ENCODE assay signal across 11 cellular contexts in the genomic region with DNA sequence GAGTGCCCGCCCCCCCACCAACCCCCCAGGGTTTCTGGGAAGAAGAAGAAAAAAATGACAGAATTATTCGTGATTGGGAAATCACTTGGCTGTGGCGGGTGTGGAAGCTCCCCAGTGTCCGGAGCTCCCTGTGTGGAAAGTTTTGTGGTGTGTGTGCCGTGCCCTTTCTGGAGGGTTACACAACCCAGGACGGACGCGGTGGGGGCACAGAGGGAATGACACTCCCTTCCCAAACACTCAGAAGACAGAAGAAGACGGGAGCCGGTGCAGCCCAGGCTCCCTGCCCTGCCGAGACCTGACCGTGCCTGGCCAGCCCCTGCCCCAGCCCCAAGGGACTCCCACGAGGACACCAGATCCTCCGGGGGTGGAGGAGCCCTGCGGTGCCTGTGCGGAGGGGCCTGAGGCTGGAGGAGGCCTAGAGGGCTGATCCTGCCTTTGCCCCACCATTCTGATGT. TPM values are rescaled to one million over a fixed set of nuclear protein-coding genes. Genes with fewer than 3 reads are reported as not detected.
DNase-seq lines count a peak whose midpoint lies in the region; ATAC-seq and TF ChIP-seq lines count a peak whose summit lies in the region.
"Had no signal": no experiment of that assay in that cellular context is flagged by ENCODE, and none has a peak within 500 bp of the region (broad histone marks: within the 10 kb centered on the region; RNA-seq: fewer than 3 reads in every experiment).

No MANE protein-coding gene starts in this region.

- WGBS in IMR-90 (ENCODE audit: extremely low coverage in 2 of 2, insufficient read length in 1 of 2), 2 experiments = 26% methylated on average over 5 of the region's 16 CpGs; no CpG with 5 or more reads in 1 of the 2 experiments
- WGBS in thyroid gland, 2 donors = 51 to 59% methylated on average over 12 to 15 of the region's 16 CpGs

- H3K4me1 ChIP-seq in IMR-90 (ENCODE audit: control insufficient read depth, insufficient read depth, low read length) = peaks cover 26% of the 10 kb centered on the region
- H3K4me1 ChIP-seq in left lung = peaks cover 11 to 24% of the 10 kb centered on the region in 2 donors
- peaks cover 0 to 10% of the 10 kb centered on the region in 2 donors for H3K4me1 ChIP-seq in thyroid gland

- peaks cover 9% of the 10 kb centered on the region for H3K9me1 ChIP-seq in IMR-90 (ENCODE audit: insufficient read depth, low read length)

- dilution Hi-C loops in IMR-90 (cut with HindIII; ENCODE audit: low sequenced_read_pairs, unreplicated experiment) = no loop called here

- peak overlapping the region; percentile 97 to 98 for H4K8ac ChIP-seq in IMR-90 (ENCODE audit: low read depth in 2 of 2, low read length in 2 of 2)

- peak overlapping the region; percentile 100 for H3K4ac ChIP-seq in IMR-90 (ENCODE audit: low read depth, low read length)

- H2BK5ac ChIP-seq in IMR-90 (ENCODE audit: low read depth, low read length, poor library complexity, severe bottlenecking) = peak overlapping the region; percentile 82

- CTCF ChIA-PET in IMR-90 (lab: Yijun Ruan, JAX) = no interaction called here

- H2AFZ ChIP-seq in IMR-90 (replicated peaks; ENCODE audit: low read length, poor library complexity) = peak overlapping the region; percentile 92

- H3K9me3 ChIP-seq in IMR-90 (ENCODE audit: control insufficient read depth, insufficient read depth, low read length) (peaks cover 9% of the 10 kb centered on the region), left lung (peaks cover 0 to 10% of the 10 kb centered on the region in 2 donors), thyroid gland (no peaks in the 10 kb centered on the region)

- H3K4me3 ChIP-seq in IMR-90 (ENCODE audit: insufficient read depth, low read depth, low read length) = no peak overlapping the region
- no peak overlapping the region for H3K4me3 ChIP-seq in cardiac fibroblast (replicated peaks in 1 of 2; ENCODE audit: low read depth in 2 of 2, low read length in 2 of 2)
- H3K4me3 ChIP-seq in left lung = no peak overlapping the region
- H3K4me3 ChIP-seq in thyroid gland (replicated peaks in 1 of 3) = no peak overlapping the region

- intact Hi-C loops in IMR-90 (cut with micrococcal nuclease) (no loop called here), left lung (cut with DNase I) (no loop called here), thyroid gland (cut with DNase I) (no loop called here)

- peak overlapping the region; percentile 100 for H2BK15ac ChIP-seq in IMR-90 (ENCODE audit: low read depth, low read length)

- H3K27me3 ChIP-seq in IMR-90 (ENCODE audit: control insufficient read depth, insufficient read depth, low read length) = no peaks in the 10 kb centered on the region
- H3K27me3 ChIP-seq in left lung = no peaks in the 10 kb centered on the region
- no peaks in the 10 kb centered on the region for H3K27me3 ChIP-seq in thyroid gland

- in situ Hi-C loops in IMR-90 (cut with MboI; ENCODE audit: low sequenced_read_pairs) = no loop called here

- H3K79me1 ChIP-seq in IMR-90 (ENCODE audit: low read depth in 1 of 2, low read length in 2 of 2) = peaks cover 7 to 12% of the 10 kb centered on the region in 2 experiments; a peak in 3 of 4 replicates

- TF ChIP-seq POLR2A in IMR-90 (IDR thresholded peaks at IDR 0.05; ENCODE audit: low read depth, low read length) = no peak
- TF ChIP-seq POLR2A in thyroid gland (IDR thresholded peaks at IDR 0.05) = no peak

- no peaks in the 10 kb centered on the region; the same call in 1 of the 2 replicates for H4K20me1 ChIP-seq in IMR-90 (ENCODE audit: insufficient read depth, low read length)

- no TSS peak for BruUV-seq in IMR-90 (replicated peaks; lab: Mats Ljungman, UMichigan)

- H2BK120ac ChIP-seq in IMR-90 (ENCODE audit: low read depth, low read length) = peak overlapping the region; percentile 97

- DNase-seq in IMR-90 (peak; percentile 78), cardiac fibroblast (ENCODE audit: low read depth in 2 of 2) (peak; percentile 84 to 95), left lung (peak; percentile 71 to 87), thyroid gland (peak; percentile 25 to 37), GM19240 (ENCODE audit: insufficient read length, low spot score) (no peak)
- no peak for DNase-seq in activated naive CD4-positive, alpha-beta T cell (lab: John Stamatoyannopoulos, UW)
- DNase-seq: activated naive CD8-positive, alpha-beta T cell treated with anti-CD3 and anti-CD28 coated beads, Interleukin-2, amount 10 ng/mL, durations not matched to agents 7 days and 5 days; NCI-H2171 treated with DMSO at 0.1 percent for 48 hours; small intestine had no signal

- POLR2A ChIA-PET in IMR-90 (lab: Charles Lee; ENCODE audit: unreplicated experiment) = no interaction called here

- H3K9ac ChIP-seq in IMR-90 (ENCODE audit: low read depth, low read length) = peak overlapping the region; percentile 44

- TF ChIP-seq CTCF in IMR-90 (conservative IDR thresholded peaks at IDR 0.05; ENCODE audit: low read depth, low read length) (no peak), cardiac fibroblast (IDR thresholded peaks at IDR 0.05; ENCODE audit: low read depth, low read length) (no peak), left lung (IDR thresholded peaks at IDR 0.05) (no peak), thyroid gland (IDR thresholded peaks at IDR 0.05) (no peak)

- peak overlapping the region; percentile 75 for H3K56ac ChIP-seq in IMR-90 (ENCODE audit: extremely low read depth, insufficient read depth, low read length)

- H3K36me3 ChIP-seq in IMR-90 (ENCODE audit: control insufficient read depth, insufficient read depth, low read length) (no peaks in the 10 kb centered on the region), left lung (no peaks in the 10 kb centered on the region), thyroid gland (no peaks in the 10 kb centered on the region)

- peak overlapping the region; percentile 91 for H3K14ac ChIP-seq in IMR-90 (replicated peaks; ENCODE audit: low read depth, low read length)

- H4K91ac ChIP-seq in IMR-90 (ENCODE audit: insufficient read depth, low read depth, low read length) = peak overlapping the region; percentile 98

- peak overlapping the region; percentile 96 for H3K18ac ChIP-seq in IMR-90 (ENCODE audit: low read depth, low read length)

- ATAC-seq in IMR-90 (ENCODE audit: low read depth) = peak; percentile 84
- ATAC-seq in left lung = peak; percentile 87
- no peak for ATAC-seq in GM21390 (IDR thresholded peaks at IDR 0.05; ENCODE audit: unreplicated experiment)
- ATAC-seq in HG02588 (IDR thresholded peaks at IDR 0.05; ENCODE audit: unreplicated experiment) = no peak

- H2BK20ac ChIP-seq in IMR-90 (ENCODE audit: low read depth, low read length) = peak overlapping the region; percentile 98

- H4K5ac ChIP-seq in IMR-90 (ENCODE audit: low read depth, low read length) = peak overlapping the region; percentile 97

- peak overlapping the region; percentile 29; the same call in 1 of the 2 replicates for H3K4me2 ChIP-seq in IMR-90 (ENCODE audit: low read depth, low read length)

- H3K23ac ChIP-seq in IMR-90 (ENCODE audit: low read depth, low read length) = peak overlapping the region; percentile 99

- peak overlapping the region; percentile 82 for H3K27ac ChIP-seq in IMR-90 (ENCODE audit: insufficient read depth, low read length)
- peak overlapping the region; percentile 73 to 76 for H3K27ac ChIP-seq in left lung
- H3K27ac ChIP-seq in thyroid gland = no peak overlapping the region

- no peak; the same call in 1 of the 2 replicates for TF ChIP-seq RAD21 in IMR-90 (IDR thresholded peaks at IDR 0.05; ENCODE audit: low read length)

- peak overlapping the region; percentile 92 for H2AK9ac ChIP-seq in IMR-90 (replicated peaks; ENCODE audit: low read depth, low read length, poor library complexity)

- H2AK5ac ChIP-seq in IMR-90 (ENCODE audit: low read depth, low read length) = peak overlapping the region; percentile 100

TF ChIP-seq in IMR-90, 13 proteins besides CTCF, POLR2A, EP300 and RAD21:
- TF ChIP-seq CEBPB (IDR thresholded peaks at IDR 0.05; ENCODE audit: low read depth, low read length) = peak; percentile 94
- peak; percentile 93 for TF ChIP-seq MAZ (IDR thresholded peaks at IDR 0.05; ENCODE audit: borderline replicate concordance, low read depth, low read length)
- TF ChIP-seq BHLHE40 (IDR thresholded peaks at IDR 0.05; ENCODE audit: low read depth, low read length) = 0 out of 2 replicates have a peak, but pooled peaks have one; percentile 16
- TF ChIP-seq, protein P1, sequence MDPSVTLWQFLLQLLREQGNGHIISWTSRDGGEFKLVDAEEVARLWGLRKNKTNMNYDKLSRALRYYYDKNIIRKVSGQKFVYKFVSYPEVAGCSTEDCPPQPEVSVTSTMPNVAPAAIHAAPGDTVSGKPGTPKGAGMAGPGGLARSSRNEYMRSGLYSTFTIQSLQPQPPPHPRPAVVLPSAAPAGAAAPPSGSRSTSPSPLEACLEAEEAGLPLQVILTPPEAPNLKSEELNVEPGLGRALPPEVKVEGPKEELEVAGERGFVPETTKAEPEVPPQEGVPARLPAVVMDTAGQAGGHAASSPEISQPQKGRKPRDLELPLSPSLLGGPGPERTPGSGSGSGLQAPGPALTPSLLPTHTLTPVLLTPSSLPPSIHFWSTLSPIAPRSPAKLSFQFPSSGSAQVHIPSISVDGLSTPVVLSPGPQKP (IDR thresholded peaks at IDR 0.05; ENCODE audit: borderline replicate concordance, low read depth, low read length) = no peak
- TF ChIP-seq MXI1 (IDR thresholded peaks at IDR 0.05; ENCODE audit: borderline replicate concordance, low read depth, low read length) = no peak; the same call in 1 of the 2 replicates
- TF ChIP-seq RCOR1 (IDR thresholded peaks at IDR 0.05; ENCODE audit: insufficient replicate concordance, low read length) = no peak
TF ChIP-seq in IMR-90: peak in this region for 3.

RNA-seq across cellular contexts. Expression of a gene that starts 33.0 kb away (rescaled TPM):
- total RNA-seq in IMR-90 (2012; rRNA removed) (39.7 and 39.8 TPM in 2 replicates), left lung (10 to 100 TPM; 30.4 to 53.4 TPM), thyroid gland (10 to 100 TPM in 2 of 4 donors, 1 to 10 TPM in 2; 5.0 to 20.2 (median 10.1) TPM)
- 45.5 and 47.3 TPM in 2 replicates for polyA plus RNA-seq in IMR-90 (2012; rRNA removed)
- 18.2 and 29.3 TPM in 2 replicates for polyA plus RNA-seq in IMR-90 (2012; cell fraction: cytosol; rRNA removed)
- 152 and 210 TPM in 2 replicates for polyA plus RNA-seq in IMR-90 (2012; cell fraction: nucleus; rRNA removed; ENCODE audit: low replicate concordance)

Comparison
In these comparisons a context has a peak if more than half of its experiments do, and no peak if none do; other contexts are left out.
1. ATAC-seq: peak in IMR-90 (single experiment) and left lung (single experiment); none in GM21390 (single experiment) and HG02588 (single experiment).
2. DNase-seq: peak in IMR-90 (single experiment), cardiac fibroblast (2 of 2), left lung (2 of 2) and thyroid gland (2 of 2); none in GM19240 (single experiment) and activated naive CD4-positive, alpha-beta T cell (0 of 4).
3. H3K27ac ChIP-seq: peak in IMR-90 (single experiment) and left lung (2 of 2); none in thyroid gland (0 of 3).